ENCODE assay signal across 20 cellular contexts in genomic region chr7:108308276-108308675, GRCh38.
DNase-seq lines count a peak whose midpoint lies in the region; ATAC-seq and TF ChIP-seq lines count a peak whose summit lies in the region.
"Had no signal": no experiment of that assay in that cellular context is flagged by ENCODE, and none has a peak within 500 bp of the region (broad histone marks: within the 10 kb centered on the region; RNA-seq: fewer than 3 reads in every experiment).

No MANE protein-coding gene starts in this region.

- no TSS peak for BruUV-seq in Calu3 (replicated peaks; lab: Mats Ljungman, UMichigan)

- peaks cover 5% of the 10 kb centered on the region for H4K20me1 ChIP-seq in neural progenitor cell (ENCODE audit: low read depth)

- intact Hi-C loops in Calu3 (cut with micrococcal nuclease; ENCODE audit: unreplicated experiment), result no loop called here

- H3K27ac Mint-ChIP-seq in Calu3 (ENCODE audit: unreplicated experiment) (peak overlapping the region; percentile 39), neural progenitor cell (peak overlapping the region; percentile 38)
- H3K27ac Mint-ChIP-seq: activated CD4-positive, alpha-beta T cell treated with anti-CD3 and anti-CD28 coated beads, Interleukin-2, amount 10 ng/mL, durations not matched to agents 7 days and 5 days; stimulated activated effector memory CD8-positive, alpha-beta T cell treated with anti-CD3 and anti-CD28 coated beads, Interleukin-12 subunit alpha, Interleukin-12 subunit beta, amount 100 ng/mL, for 72 hours had no signal

- no peaks in the 10 kb centered on the region for H3K36me3 Mint-ChIP-seq in Calu3 (ENCODE audit: insufficient read depth, unreplicated experiment)
- no peaks in the 10 kb centered on the region for H3K36me3 Mint-ChIP-seq in neural progenitor cell
- H3K36me3 Mint-ChIP-seq: CD4-positive, CD25-positive, alpha-beta regulatory T cell; stimulated activated effector memory CD8-positive, alpha-beta T cell treated with anti-CD3 and anti-CD28 coated beads, Interleukin-12 subunit alpha, Interleukin-12 subunit beta, amount 100 ng/mL, for 72 hours had no signal

- H3K9me3 Mint-ChIP-seq in Calu3 (ENCODE audit: low read depth, unreplicated experiment) (no peaks in the 10 kb centered on the region), neural progenitor cell (no peaks in the 10 kb centered on the region)
- H3K9me3 Mint-ChIP-seq: activated CD4-positive, alpha-beta T cell treated with anti-CD3 and anti-CD28 coated beads, Interleukin-2, amount 10 ng/mL, durations not matched to agents 7 days and 5 days; CD4-positive, CD25-positive, alpha-beta regulatory T cell; stimulated activated effector memory CD8-positive, alpha-beta T cell treated with anti-CD3 and anti-CD28 coated beads, Interleukin-12 subunit alpha, Interleukin-12 subunit beta, amount 100 ng/mL, for 72 hours had no signal

- H3K27ac ChIP-seq in angular gyrus (ENCODE audit: low read depth, low read length) (peak overlapping the region; percentile 71), esophagus (ENCODE audit: low read depth in 2 of 2, low read length in 1 of 2) (peak overlapping the region; percentile 42 to 82), neural progenitor cell (no peak overlapping the region)

- H3K27me3 ChIP-seq in esophagus (ENCODE audit: control insufficient read depth in 1 of 2, insufficient read depth in 2 of 2, low read length in 2 of 2) (no peaks in the 10 kb centered on the region), neural progenitor cell (no peaks in the 10 kb centered on the region)

- no peak overlapping the region for H3K4me2 ChIP-seq in neural progenitor cell

- WGBS in esophagus, 2 donors, result 85 to 86% methylated on average over 3 of the region's 3 CpGs

- H3K9ac ChIP-seq in neural progenitor cell, result no peak overlapping the region

- H2AFZ ChIP-seq in neural progenitor cell (replicated peaks), result no peak overlapping the region

- H3K9me3 ChIP-seq in esophagus (ENCODE audit: control insufficient read depth in 2 of 2, insufficient read depth in 1 of 2, low read depth in 1 of 2, low read length in 1 of 2) (no peaks in the 10 kb centered on the region), neural progenitor cell (ENCODE audit: low read depth) (no peaks in the 10 kb centered on the region)

- H3K4me1 Mint-ChIP-seq in Calu3 (ENCODE audit: low read depth, unreplicated experiment) (no peaks in the 10 kb centered on the region), neural progenitor cell (peaks cover 53% of the 10 kb centered on the region)
- H3K4me1 Mint-ChIP-seq: activated CD4-positive, alpha-beta T cell treated with anti-CD3 and anti-CD28 coated beads, Interleukin-2, amount 10 ng/mL, durations not matched to agents 7 days and 5 days; CD4-positive, CD25-positive, alpha-beta regulatory T cell; stimulated activated effector memory CD8-positive, alpha-beta T cell treated with anti-CD3 and anti-CD28 coated beads, Interleukin-12 subunit alpha, Interleukin-12 subunit beta, amount 100 ng/mL, for 72 hours had no signal

- TF ChIP-seq CTCF in Calu3 (IDR thresholded peaks at IDR 0.05; ENCODE audit: unreplicated experiment), result no peak
- TF ChIP-seq CTCF in neural progenitor cell (IDR thresholded peaks at IDR 0.05), result no peak

- H3K4me3 ChIP-seq in esophagus (ENCODE audit: low read depth in 1 of 2, low read length in 2 of 2) (no peak overlapping the region), neural progenitor cell (no peak overlapping the region)

- H3F3A ChIP-seq in neural progenitor cell (ENCODE audit: low read depth), result no peaks in the 10 kb centered on the region

- H3K27me3 Mint-ChIP-seq in Calu3 (ENCODE audit: unreplicated experiment) (no peaks in the 10 kb centered on the region), neural progenitor cell (ENCODE audit: insufficient read depth, low read depth) (no peaks in the 10 kb centered on the region)
- H3K27me3 Mint-ChIP-seq: activated CD4-positive, alpha-beta T cell treated with anti-CD3 and anti-CD28 coated beads, Interleukin-2, amount 10 ng/mL, durations not matched to agents 7 days and 5 days; CD4-positive, CD25-positive, alpha-beta regulatory T cell had no signal

- no peak for ATAC-seq in GM21529 (IDR thresholded peaks at IDR 0.05; ENCODE audit: unreplicated experiment)
- no peak for ATAC-seq in activated CD4-positive, CD25-positive, alpha-beta regulatory T cell treated with anti-CD3 and anti-CD28 coated beads, Interleukin-2, amount 50 U/mL, for 24 hours

- no peak overlapping the region for H3K4me3 Mint-ChIP-seq in Calu3 (ENCODE audit: low read depth, unreplicated experiment)
- H3K4me3 Mint-ChIP-seq in neural progenitor cell, result no peak overlapping the region
- H3K4me3 Mint-ChIP-seq: activated CD4-positive, alpha-beta T cell treated with anti-CD3 and anti-CD28 coated beads, Interleukin-2, amount 10 ng/mL, durations not matched to agents 7 days and 5 days; CD4-positive, CD25-positive, alpha-beta regulatory T cell; stimulated activated effector memory CD8-positive, alpha-beta T cell treated with anti-CD3 and anti-CD28 coated beads, Interleukin-12 subunit alpha, Interleukin-12 subunit beta, amount 100 ng/mL, for 72 hours had no signal

- H3K79me2 ChIP-seq in neural progenitor cell (ENCODE audit: low read depth), result no peaks in the 10 kb centered on the region

- DNase-seq in Calu3 (no peak), neural progenitor cell (ENCODE audit: low spot score) (no peak), NCI-H446 treated with DMSO at 0.1 percent for 48 hours (lab: John Stamatoyannopoulos, UW) (no peak)
- DNase-seq in effector CD8-positive, alpha-beta T cell (lab: John Stamatoyannopoulos, UW), result no peak
- DNase-seq: activated CD4-positive, alpha-beta T cell treated with anti-CD3 and anti-CD28 coated beads, Interleukin-2, amount 10 ng/mL, durations not matched to agents 7 days and 5 days; activated naive CD4-positive, alpha-beta T cell; activated T-cell treated with anti-CD3 and anti-CD28 coated beads for 4 hours; CD4-positive, CD25-positive, alpha-beta regulatory T cell; DND-41; effector CD4-positive, alpha-beta T cell; H7; KG1; NCI-H1092 treated with DMSO at 0.1 percent for 48 hours; NCI-H774; posterior cingulate gyrus had no signal

- H3K4me1 ChIP-seq in esophagus (ENCODE audit: control insufficient read depth in 2 of 2, insufficient read depth in 2 of 2, low read length in 1 of 2) (peaks cover 0 to 2% of the 10 kb centered on the region in 2 donors), neural progenitor cell (peaks cover 18% of the 10 kb centered on the region)

- CTCF ChIA-PET in Calu3 (lab: Charles Lee), result interaction anchor here (0.5 kb wide), 1 partner anchor 9 kb away, joined by 3 read pairs; no protein-coding TSS in a partner anchor

- H3K36me3 ChIP-seq in esophagus (ENCODE audit: control insufficient read depth in 2 of 2, insufficient read depth in 2 of 2, low read length in 1 of 2) (no peaks in the 10 kb centered on the region), neural progenitor cell (no peaks in the 10 kb centered on the region)
